16 cellular contexts compared by ENCODE assay signal in the genomic region with DNA sequence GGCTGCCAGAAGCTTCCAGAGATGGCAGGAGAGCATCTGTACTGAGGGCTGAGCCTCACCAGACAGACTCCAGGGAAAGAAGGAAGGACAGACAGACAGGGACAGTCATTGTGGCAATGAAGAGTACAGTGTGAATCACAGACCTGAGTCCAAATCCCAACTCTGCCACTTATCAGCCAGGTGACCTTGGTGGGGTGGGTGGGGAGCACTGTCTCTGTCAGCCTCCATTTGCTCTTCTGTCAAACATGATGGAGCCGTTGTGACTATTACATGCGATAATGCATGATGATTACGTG.
DNase-seq lines count a peak whose midpoint lies in the region; ATAC-seq lines count a peak whose summit lies in the region.
"Had no signal": no experiment of that assay in that cellular context is flagged by ENCODE, and none has a peak within 500 bp of the region (broad histone marks: within the 10 kb centered on the region; RNA-seq: fewer than 3 reads in every experiment).

No MANE protein-coding gene starts in this region.

- peak overlapping the region; percentile 28 to 54 for H3K4me3 Mint-ChIP-seq in activated T-cell treated with anti-CD3 and anti-CD28 coated beads, Interleukin-2, amount 50 U/mL, for 72 hours
- H3K4me3 Mint-ChIP-seq in stimulated activated naive B cell treated with anti-CD40 and anti-IgM and Interleukin-4, amounts not matched to agents 10 μg/mL and 1 μg/mL and 100 μg/mL, for 72 hours: no peak overlapping the region
- H3K4me3 Mint-ChIP-seq: CD8-positive, alpha-beta T cell; HFFc6 had no signal

- peaks cover 5 to 6% of the 10 kb centered on the region in 2 donors for H3K9me3 Mint-ChIP-seq in activated T-cell treated with anti-CD3 and anti-CD28 coated beads, Interleukin-2, amount 50 U/mL, for 72 hours
- H3K9me3 Mint-ChIP-seq in stimulated activated naive B cell treated with anti-CD40 and anti-IgM and Interleukin-4, amounts not matched to agents 10 μg/mL and 1 μg/mL and 100 μg/mL, for 72 hours: peaks cover 3 to 4% of the 10 kb centered on the region in 2 donors
- H3K9me3 Mint-ChIP-seq: CD8-positive, alpha-beta T cell; HFFc6 had no signal

- H3K36me3 Mint-ChIP-seq in activated T-cell treated with anti-CD3 and anti-CD28 coated beads, Interleukin-2, amount 50 U/mL, for 72 hours (ENCODE audit: insufficient read depth in 2 of 2): peaks cover 4 to 5% of the 10 kb centered on the region in 2 donors
- H3K36me3 Mint-ChIP-seq in stimulated activated naive B cell treated with anti-CD40 and anti-IgM and Interleukin-4, amounts not matched to agents 10 μg/mL and 1 μg/mL and 100 μg/mL, for 72 hours: peaks cover 0 to 6% of the 10 kb centered on the region in 2 donors
- H3K36me3 Mint-ChIP-seq: CD8-positive, alpha-beta T cell had no signal

- H3K4me1 Mint-ChIP-seq in activated T-cell treated with anti-CD3 and anti-CD28 coated beads, Interleukin-2, amount 50 U/mL, for 72 hours (ENCODE audit: low read depth): peaks cover 33% of the 10 kb centered on the region
- peaks cover 10 to 18% of the 10 kb centered on the region in 2 donors for H3K4me1 Mint-ChIP-seq in stimulated activated naive B cell treated with anti-CD40 and anti-IgM and Interleukin-4, amounts not matched to agents 10 μg/mL and 1 μg/mL and 100 μg/mL, for 72 hours

- H3K27ac Mint-ChIP-seq in activated T-cell treated with anti-CD3 and anti-CD28 coated beads, Interleukin-2, amount 50 U/mL, for 72 hours: peak overlapping the region; percentile 5
- H3K27ac Mint-ChIP-seq in stimulated activated naive B cell treated with anti-CD40 and anti-IgM and Interleukin-4, amounts not matched to agents 10 μg/mL and 1 μg/mL and 100 μg/mL, for 72 hours: no peak overlapping the region
- H3K27ac Mint-ChIP-seq: CD8-positive, alpha-beta T cell; HFFc6 had no signal

- ATAC-seq in activated T-cell treated with anti-CD3 and anti-CD28 coated beads, Interleukin-2, amount 50 U/mL, for 72 hours (replicated peaks in 1 of 2): no peak
- ATAC-seq in stimulated activated naive B cell treated with anti-CD40 and anti-IgM and Interleukin-4, amounts not matched to agents 10 μg/mL and 1 μg/mL and 100 μg/mL, for 72 hours (replicated peaks): peak; percentile 3 to 6
- ATAC-seq in GM21360 (IDR thresholded peaks at IDR 0.05; ENCODE audit: unreplicated experiment): no peak
- ATAC-seq: CD8-positive, alpha-beta T cell; K562 had no signal

- no peak for DNase-seq in activated T-cell treated with anti-CD3 and anti-CD28 coated beads, Interleukin-2, amount 50 U/mL, for 72 hours
- DNase-seq in activated T-cell treated with anti-CD3 and anti-CD28 coated beads for 4 hours: no peak
- peak; percentile 21 for DNase-seq in islet precursor cell
- no peak for DNase-seq in stimulated activated naive B cell treated with anti-CD40 and anti-IgM and Interleukin-4, amounts not matched to agents 10 μg/mL and 1 μg/mL and 100 μg/mL, for 72 hours
- DNase-seq in RKO (ENCODE audit: low spot score): no peak
- DNase-seq in GM19240 (ENCODE audit: insufficient read length, low spot score): no peak
- DNase-seq: ACHN, COR-L47, DMS153, DMS79 treated with DMSO at 0.1 percent for 48 hours, EL, HCEC 1CT, HFFc6 had no signal

- peaks cover 23% of the 10 kb centered on the region for H3K27me3 Mint-ChIP-seq in activated T-cell treated with anti-CD3 and anti-CD28 coated beads, Interleukin-2, amount 50 U/mL, for 72 hours (ENCODE audit: low read depth)
- H3K27me3 Mint-ChIP-seq in stimulated activated naive B cell treated with anti-CD40 and anti-IgM and Interleukin-4, amounts not matched to agents 10 μg/mL and 1 μg/mL and 100 μg/mL, for 72 hours: peaks cover 13 to 17% of the 10 kb centered on the region in 2 donors

Comparison
In these comparisons a context has a peak if more than half of its experiments do, and no peak if none do; other contexts are left out.
1. ATAC-seq: peak in stimulated activated naive B cell treated with anti-CD40 and anti-IgM and Interleukin-4, amounts not matched to agents 10 μg/mL and 1 μg/mL and 100 μg/mL, for 72 hours (2 of 2); none in activated T-cell treated with anti-CD3 and anti-CD28 coated beads, Interleukin-2, amount 50 U/mL, for 72 hours (0 of 2) and GM21360 (single experiment).
2. H3K4me3 Mint-ChIP-seq: peak in activated T-cell treated with anti-CD3 and anti-CD28 coated beads, Interleukin-2, amount 50 U/mL, for 72 hours (2 of 2); none in stimulated activated naive B cell treated with anti-CD40 and anti-IgM and Interleukin-4, amounts not matched to agents 10 μg/mL and 1 μg/mL and 100 μg/mL, for 72 hours (0 of 2).